Comparison of ENCODE assay signal across 8 cellular contexts in genomic region chr16:49484454-49484853, GRCh38.
DNase-seq lines count a peak whose midpoint lies in the region; ATAC-seq and TF ChIP-seq lines count a peak whose summit lies in the region.

No MANE protein-coding gene starts in this region.

- ATAC-seq in omental fat pad (ENCODE audit: low FRiP score) (peak; percentile 99), HG02623 (IDR thresholded peaks at IDR 0.05; ENCODE audit: unreplicated experiment) (no peak)

- DNase-seq in NCI-H1092 treated with DMSO at 0.1 percent for 48 hours (lab: John Stamatoyannopoulos, UW) (peak; percentile 5), NCI-H1092 (lab: John Stamatoyannopoulos, UW) (no peak), NCI-H69 (lab: John Stamatoyannopoulos, UW) (peak; percentile 61), fibroblast of the aortic adventitia (ENCODE audit: low read depth) (peak; percentile 1), omental fat pad (ENCODE audit: low spot score) (no peak), NCI-H2227 (lab: John Stamatoyannopoulos, UW; ENCODE audit: unreplicated experiment) (no peak), NCI-H2196 (lab: John Stamatoyannopoulos, UW; ENCODE audit: unreplicated experiment) (no peak)

- TF ChIP-seq CTCF in fibroblast of the aortic adventitia (IDR thresholded peaks at IDR 0.05; ENCODE audit: insufficient read depth, low read length) (no peak), omental fat pad (IDR thresholded peaks at IDR 0.05) (no peak)

- H3K4me3 ChIP-seq in fibroblast of the aortic adventitia (ENCODE audit: low read depth, low read length) = no peak overlapping the region

Comparison
In these comparisons a context has a peak if more than half of its experiments do, and no peak if none do; other contexts are left out.
1. DNase-seq: peak in NCI-H1092 treated with DMSO at 0.1 percent for 48 hours (single experiment), NCI-H69 (single experiment) and fibroblast of the aortic adventitia (single experiment); none in NCI-H1092 (single experiment), omental fat pad (single experiment), NCI-H2227 (single experiment) and NCI-H2196 (single experiment).